In genomic region chr10:111956841-111957240, GRCh38 we compare ENCODE assay signal across 1 cellular context.
TF ChIP-seq lines count a peak whose summit lies in the region.

No MANE protein-coding gene starts in this region.

TF ChIP-seq in GM23338, 12 proteins besides CTCF, POLR2A, EP300 and RAD21 (continued from another document):
- no peak for TF ChIP-seq ETS1 (IDR thresholded peaks at IDR 0.05)
- TF ChIP-seq EZH2 (IDR thresholded peaks at IDR 0.05; ENCODE audit: low read depth, unreplicated experiment): no peak
